In genomic region chr13:63190742-63191141, GRCh38 we compare ENCODE assay signal across 19 cellular contexts.
DNase-seq lines count a peak whose midpoint lies in the region; ATAC-seq and TF ChIP-seq lines count a peak whose summit lies in the region.
"Had no signal": no experiment of that assay in that cellular context is flagged by ENCODE, and none has a peak within 500 bp of the region (broad histone marks: within the 10 kb centered on the region; RNA-seq: fewer than 3 reads in every experiment).

No MANE protein-coding gene starts in this region.

- WGBS in trophoblast cell (ENCODE audit: extremely low coverage, insufficient coverage, insufficient read length) = no CpG with 5 or more reads among the region's 5 CpGs

- H3K79me1 ChIP-seq in trophoblast cell (ENCODE audit: low read length) = no peaks in the 10 kb centered on the region

- intact Hi-C loops in activated T-helper 2 cell treated with anti-CD3 and anti-CD28 coated beads, Interferon-gamma antibody, Interleukin-2, Interleukin-4, amounts not matched to agents 10 μg/mL and 5 μg/mL and 100 μg/mL, durations not matched to agents 14 hours and 24 hours and 36 hours (cut with micrococcal nuclease) = no loop called here

- peaks cover 0 to 6% of the 10 kb centered on the region in 2 experiments for H3K4me1 ChIP-seq in trophoblast cell (ENCODE audit: control insufficient read depth in 1 of 2, insufficient read depth in 2 of 2, low read length in 2 of 2)
- H3K4me1 ChIP-seq: heart right ventricle, left lung, testis had no signal

- no peak overlapping the region for H3K9ac ChIP-seq in trophoblast cell (ENCODE audit: low read length)

- H2BK120ac ChIP-seq in trophoblast cell (ENCODE audit: insufficient read depth, low read length, poor library complexity) = no peak overlapping the region

- H3K4ac ChIP-seq in trophoblast cell (ENCODE audit: low read depth, low read length) = no peak overlapping the region

- H2BK5ac ChIP-seq in trophoblast cell (ENCODE audit: low read depth, low read length, poor library complexity) = no peak overlapping the region

- no peak overlapping the region for H4K8ac ChIP-seq in trophoblast cell (ENCODE audit: low read depth, low read length)

- H3K4me3 Mint-ChIP-seq in activated T-helper 2 cell treated with anti-CD3 and anti-CD28 coated beads, Interferon-gamma antibody, Interleukin-2, Interleukin-4, amounts not matched to agents 10 μg/mL and 5 μg/mL and 100 μg/mL, durations not matched to agents 14 hours and 24 hours and 36 hours (ENCODE audit: low read depth) = no peak overlapping the region
- H3K4me3 Mint-ChIP-seq: activated naive CD4-positive, alpha-beta T cell treated with anti-CD3 and anti-CD28 coated beads for 36 hours; CD4-positive, CD25-positive, alpha-beta regulatory T cell; naive thymus-derived CD4-positive, alpha-beta T cell had no signal

- no peaks in the 10 kb centered on the region for H3K9me3 ChIP-seq in trophoblast cell (ENCODE audit: insufficient read depth, low read depth, low read length)
- H3K9me3 ChIP-seq: testis had no signal

- no peak overlapping the region for H3K27ac ChIP-seq in trophoblast cell (ENCODE audit: low read depth, low read length)
- H3K27ac ChIP-seq: heart right ventricle, left lung, testis had no signal

- no peak for ATAC-seq in HG02763 (IDR thresholded peaks at IDR 0.05; ENCODE audit: unreplicated experiment)
- ATAC-seq in activated CD4-positive, CD25-positive, alpha-beta regulatory T cell treated with anti-CD3 and anti-CD28 coated beads, Interleukin-2, amount 50 U/mL, for 24 hours = no peak
- ATAC-seq: heart right ventricle; K562; left lung; naive thymus-derived CD4-positive, alpha-beta T cell had no signal

- no peak overlapping the region for H3K14ac ChIP-seq in trophoblast cell (ENCODE audit: low read length)

- no peaks in the 10 kb centered on the region for H3K4me1 Mint-ChIP-seq in activated T-helper 2 cell treated with anti-CD3 and anti-CD28 coated beads, Interferon-gamma antibody, Interleukin-2, Interleukin-4, amounts not matched to agents 10 μg/mL and 5 μg/mL and 100 μg/mL, durations not matched to agents 14 hours and 24 hours and 36 hours (ENCODE audit: low read depth)
- H3K4me1 Mint-ChIP-seq: CD4-positive, CD25-positive, alpha-beta regulatory T cell had no signal

- H3K79me2 ChIP-seq in trophoblast cell (ENCODE audit: control insufficient read depth, insufficient read depth, low read length, poor library complexity) = no peaks in the 10 kb centered on the region

- peak overlapping the region; percentile 5 for H2BK12ac ChIP-seq in trophoblast cell (ENCODE audit: low read length)

- no peak overlapping the region for H4K12ac ChIP-seq in trophoblast cell (ENCODE audit: low read depth, low read length)

- H3K27me3 Mint-ChIP-seq in activated T-helper 2 cell treated with anti-CD3 and anti-CD28 coated beads, Interferon-gamma antibody, Interleukin-2, Interleukin-4, amounts not matched to agents 10 μg/mL and 5 μg/mL and 100 μg/mL, durations not matched to agents 14 hours and 24 hours and 36 hours (ENCODE audit: low read depth) = no peaks in the 10 kb centered on the region
- H3K27me3 Mint-ChIP-seq: CD4-positive, CD25-positive, alpha-beta regulatory T cell; naive thymus-derived CD4-positive, alpha-beta T cell had no signal

- no peak overlapping the region for H3K18ac ChIP-seq in trophoblast cell (ENCODE audit: low read length)

- H3K23ac ChIP-seq in trophoblast cell (ENCODE audit: low read length) = no peak overlapping the region

- no peaks in the 10 kb centered on the region for H3K36me3 Mint-ChIP-seq in activated T-helper 2 cell treated with anti-CD3 and anti-CD28 coated beads, Interferon-gamma antibody, Interleukin-2, Interleukin-4, amounts not matched to agents 10 μg/mL and 5 μg/mL and 100 μg/mL, durations not matched to agents 14 hours and 24 hours and 36 hours (ENCODE audit: low read depth)
- H3K36me3 Mint-ChIP-seq: CD4-positive, CD25-positive, alpha-beta regulatory T cell; naive thymus-derived CD4-positive, alpha-beta T cell had no signal

- H3K27ac Mint-ChIP-seq in activated T-helper 2 cell treated with anti-CD3 and anti-CD28 coated beads, Interferon-gamma antibody, Interleukin-2, Interleukin-4, amounts not matched to agents 10 μg/mL and 5 μg/mL and 100 μg/mL, durations not matched to agents 14 hours and 24 hours and 36 hours = no peak overlapping the region
- H3K27ac Mint-ChIP-seq: activated naive CD4-positive, alpha-beta T cell treated with anti-CD3 and anti-CD28 coated beads for 36 hours; naive thymus-derived CD4-positive, alpha-beta T cell had no signal

- H3K9me3 Mint-ChIP-seq in activated T-helper 2 cell treated with anti-CD3 and anti-CD28 coated beads, Interferon-gamma antibody, Interleukin-2, Interleukin-4, amounts not matched to agents 10 μg/mL and 5 μg/mL and 100 μg/mL, durations not matched to agents 14 hours and 24 hours and 36 hours = peaks cover 18% of the 10 kb centered on the region

- no peak overlapping the region for H2AFZ ChIP-seq in trophoblast cell (ENCODE audit: insufficient read depth, low read length, poor library complexity)

- no peaks in the 10 kb centered on the region for H3K36me3 ChIP-seq in trophoblast cell (ENCODE audit: control insufficient read depth in 1 of 2, insufficient read depth in 2 of 2, low read length in 2 of 2)
- H3K36me3 ChIP-seq: heart right ventricle, left lung had no signal

- H3K4me3 ChIP-seq in fibroblast of mammary gland (ENCODE audit: control insufficient read depth, low read depth, low read length) (no peak overlapping the region), trophoblast cell (ENCODE audit: low read depth, low read length) (no peak overlapping the region)
- H3K4me3 ChIP-seq: heart right ventricle, K562, left lung, testis had no signal

- DNase-seq in GM03348 (ENCODE audit: low spot score) (peak; percentile 17), RPMI7951 (ENCODE audit: low read depth) (peak; percentile 80), fibroblast of mammary gland (ENCODE audit: low read depth) (peak; percentile 40), trophoblast cell (peak; percentile 12 to 78), DMS79 treated with DMSO at 0.1 percent for 48 hours (lab: John Stamatoyannopoulos, UW) (no peak)
- DNase-seq in activated T-helper 2 cell treated with anti-CD3 and anti-CD28 coated beads, Interferon-gamma antibody, Interleukin-2, Interleukin-4, amounts not matched to agents 10 μg/mL and 5 μg/mL and 100 μg/mL, durations not matched to agents 14 hours and 24 hours and 36 hours (ENCODE audit: low spot score) = no peak
- DNase-seq: activated CD8-positive, alpha-beta memory T cell treated with anti-CD3 and anti-CD28 coated beads, Interleukin-2, amount 50 U/mL, for 48 hours; activated naive CD4-positive, alpha-beta T cell treated with anti-CD3 and anti-CD28 coated beads for 36 hours; CD4-positive, CD25-positive, alpha-beta regulatory T cell; central memory CD4-positive, alpha-beta T cell; heart right ventricle; left lung; naive thymus-derived CD4-positive, alpha-beta T cell; NCI-H510A treated with DMSO at 0.1 percent for 48 hours; T-helper 1 cell; testis had no signal

- no peak overlapping the region for H4K91ac ChIP-seq in trophoblast cell (ENCODE audit: low read depth, low read length)

- H3K27me3 ChIP-seq in trophoblast cell (ENCODE audit: insufficient read depth, low read length) = no peaks in the 10 kb centered on the region
- H3K27me3 ChIP-seq: heart right ventricle, left lung, testis had no signal

- H2AK5ac ChIP-seq in trophoblast cell (ENCODE audit: low read length) = no peak overlapping the region

- no peak overlapping the region for H3K4me2 ChIP-seq in trophoblast cell (ENCODE audit: low read length)

- no peak for TF ChIP-seq CTCF in fibroblast of mammary gland (conservative IDR thresholded peaks at IDR 0.05; ENCODE audit: control insufficient read depth, insufficient read depth, low read depth, low read length)

Comparison
In these comparisons a context has a peak if more than half of its experiments do, and no peak if none do; other contexts are left out.
1. DNase-seq: peak in GM03348 (single experiment), RPMI7951 (single experiment), fibroblast of mammary gland (single experiment) and trophoblast cell (2 of 2); none in DMS79 treated with DMSO at 0.1 percent for 48 hours (single experiment) and activated T-helper 2 cell treated with anti-CD3 and anti-CD28 coated beads, Interferon-gamma antibody, Interleukin-2, Interleukin-4, amounts not matched to agents 10 μg/mL and 5 μg/mL and 100 μg/mL, durations not matched to agents 14 hours and 24 hours and 36 hours (single experiment).